ENCODE assay signal across 1 cellular context in genomic region chr7:44606341-44607140, GRCh38.
TF ChIP-seq lines count a peak whose summit lies in the region.

TSS of gene OGDH (plus strand) at chr7:44606627. CDS start at chr7:44624344, 17,717 bp downstream.

TF ChIP-seq in GM12878, 131 proteins besides CTCF, POLR2A, EP300 and RAD21 (continued from another document and continues in another):
- TF ChIP-seq SIN3A (IDR thresholded peaks at IDR 0.05; ENCODE audit: low read depth, low read length): peak; percentile 99
- TF ChIP-seq RELA (IDR thresholded peaks at IDR 0.05; ENCODE audit: borderline replicate concordance, partially characterized antibody): peak; percentile 60
- TF ChIP-seq JUNB (IDR thresholded peaks at IDR 0.05): no peak
- TF ChIP-seq HDAC6 (IDR thresholded peaks at IDR 0.05; ENCODE audit: unreplicated experiment): no peak
- no peak for TF ChIP-seq BCL11A (IDR thresholded peaks at IDR 0.05; ENCODE audit: low read depth, low read length)
- peak; percentile 99 for TF ChIP-seq CREM (IDR thresholded peaks at IDR 0.05; ENCODE audit: low read depth)
- TF ChIP-seq ZZZ3 (IDR thresholded peaks at IDR 0.05; ENCODE audit: control insufficient read depth, insufficient read length, low read depth): no peak
- peak; percentile 96 for TF ChIP-seq IRF3 (IDR thresholded peaks at IDR 0.05)
- no peak for TF ChIP-seq ETV6 (conservative IDR thresholded peaks at IDR 0.05 in 1 of 2, IDR thresholded peaks at IDR 0.05 in 1 of 2; ENCODE audit: borderline replicate concordance in 1 of 2, low read depth in 1 of 2)
- TF ChIP-seq USF1 (IDR thresholded peaks at IDR 0.05; ENCODE audit: borderline replicate concordance, extremely low read length, insufficient read depth, low read depth, low read length): peak; percentile 95
- TF ChIP-seq PKNOX1 (IDR thresholded peaks at IDR 0.05): peak; percentile 99
- no peak for TF ChIP-seq NFXL1 (IDR thresholded peaks at IDR 0.05; ENCODE audit: borderline replicate concordance)
- TF ChIP-seq MYC (IDR thresholded peaks at IDR 0.05; ENCODE audit: insufficient read depth, insufficient read length, insufficient replicate concordance, low read length, severe bottlenecking): no peak
- TF ChIP-seq TCF7 (IDR thresholded peaks at IDR 0.05; ENCODE audit: borderline replicate concordance): no peak
- TF ChIP-seq WRNIP1 (IDR thresholded peaks at IDR 0.05; ENCODE audit: borderline replicate concordance, low read depth, low read length): no peak
- TF ChIP-seq STAT1 (conservative IDR thresholded peaks at IDR 0.05): peak; percentile 28
- peak; percentile 98 for TF ChIP-seq PBX3 (IDR thresholded peaks at IDR 0.05; ENCODE audit: insufficient replicate concordance, low read depth, low read length)
- peak; percentile 73 for TF ChIP-seq IKZF1 (conservative IDR thresholded peaks at IDR 0.05)
- TF ChIP-seq RAD51 (IDR thresholded peaks at IDR 0.05): peak; percentile 92
- TF ChIP-seq HDGF (IDR thresholded peaks at IDR 0.05): peak; percentile 37
- no peak for TF ChIP-seq SIX5 (IDR thresholded peaks at IDR 0.05; ENCODE audit: low read depth, low read length, severe bottlenecking)
- no peak; the same call in 1 of the 2 replicates for TF ChIP-seq REST (IDR thresholded peaks at IDR 0.05; ENCODE audit: low read depth, low read length)
- no peak for TF ChIP-seq RFX5 (IDR thresholded peaks at IDR 0.05; ENCODE audit: low read depth, low read length)
- no peak for TF ChIP-seq RELB (IDR thresholded peaks at IDR 0.05; ENCODE audit: low read depth)
- peak; percentile 89 for TF ChIP-seq NR2C1 (IDR thresholded peaks at IDR 0.05)
- peak; percentile 95 for TF ChIP-seq ATF7 (IDR thresholded peaks at IDR 0.05; ENCODE audit: low read depth)
- 0 out of 2 replicates have a peak, but pooled peaks have one; percentile 37 for TF ChIP-seq GABPA (IDR thresholded peaks at IDR 0.05; ENCODE audit: low read depth)
- TF ChIP-seq ASH2L (IDR thresholded peaks at IDR 0.05; ENCODE audit: borderline replicate concordance, low read depth): 0 out of 2 replicates have a peak, but pooled peaks have one; percentile 79
- TF ChIP-seq NR2F1 (conservative IDR thresholded peaks at IDR 0.05): peak; percentile 99
- peak; percentile 36 for TF ChIP-seq EED (IDR thresholded peaks at IDR 0.05; ENCODE audit: low read depth)
- no peak for TF ChIP-seq ZSCAN29 (IDR thresholded peaks at IDR 0.05)
- no peak for TF ChIP-seq ZNF217 (IDR thresholded peaks at IDR 0.05)
- TF ChIP-seq NFIC (IDR thresholded peaks at IDR 0.05; ENCODE audit: low read depth, low read length): no peak
- TF ChIP-seq TBL1XR1 (IDR thresholded peaks at IDR 0.05; ENCODE audit: low read depth, low read length): peak; percentile 78; the same call in 1 of the 2 replicates
- peak; percentile 100 for TF ChIP-seq DPF2 (IDR thresholded peaks at IDR 0.05)
- peak; percentile 94 for TF ChIP-seq CHD2 (IDR thresholded peaks at IDR 0.05; ENCODE audit: borderline replicate concordance, low read depth, low read length)
- no peak for TF ChIP-seq MEF2A (IDR thresholded peaks at IDR 0.05; ENCODE audit: insufficient read depth, low read depth, low read length)
- no peak for TF ChIP-seq ZBTB11 (CRISPR knock-in tag; IDR thresholded peaks at IDR 0.05)
- TF ChIP-seq CHD4 (IDR thresholded peaks at IDR 0.05): no peak
- no peak for TF ChIP-seq ZNF24 (IDR thresholded peaks at IDR 0.05)
- TF ChIP-seq POLR2AphosphoS2 (IDR thresholded peaks at IDR 0.05; ENCODE audit: low read depth, low read length): peak; percentile 89
- peak; percentile 82 for TF ChIP-seq USF2 (IDR thresholded peaks at IDR 0.05; ENCODE audit: borderline replicate concordance, low read depth, low read length)
- no peak for TF ChIP-seq PRDM15 (CRISPR knock-in tag; IDR thresholded peaks at IDR 0.05)
- no peak for TF ChIP-seq IKZF2 (IDR thresholded peaks at IDR 0.05)
- TF ChIP-seq ZBTB33 (IDR thresholded peaks at IDR 0.05): no peak
- TF ChIP-seq PML (IDR thresholded peaks at IDR 0.05; ENCODE audit: low read length): peak; percentile 94
